Comparison of ENCODE assay signal across 8 cellular contexts in the genomic region with DNA sequence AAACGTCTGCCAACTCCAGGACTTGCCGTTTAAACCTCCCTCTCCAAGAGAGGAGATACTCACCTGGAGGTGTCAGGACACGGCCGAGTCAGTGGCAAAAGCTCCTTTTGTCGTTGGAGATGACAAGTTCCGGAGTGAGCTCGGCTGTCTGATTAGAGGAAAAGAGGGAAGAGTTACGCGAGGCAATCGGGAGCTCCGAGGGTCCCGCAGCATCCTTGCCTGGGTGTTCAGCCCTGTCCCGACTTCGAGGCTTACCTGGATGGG. TPM values are rescaled to one million over a fixed set of nuclear protein-coding genes. Genes with fewer than 3 reads are reported as not detected.
DNase-seq lines count a peak whose midpoint lies in the region; ATAC-seq and TF ChIP-seq lines count a peak whose summit lies in the region.

No MANE protein-coding gene starts in this region.

- H3K36me3 ChIP-seq in heart left ventricle (peaks cover 0 to 25% (median 14%) of the 10 kb centered on the region in 9 donors), ascending aorta (peaks cover 17 to 25% of the 10 kb centered on the region in 2 donors), lower lobe of right lung (peaks cover 10% of the 10 kb centered on the region), upper lobe of right lung (peaks cover 10% of the 10 kb centered on the region)

- H3K4me1 ChIP-seq in heart left ventricle (peaks cover 4 to 88% (median 60%) of the 10 kb centered on the region in 12 donors), ascending aorta (peaks cover 23 to 33% of the 10 kb centered on the region in 2 donors), lower lobe of right lung (peaks cover 73% of the 10 kb centered on the region), upper lobe of right lung (peaks cover 66% of the 10 kb centered on the region)

- H3K27ac ChIP-seq in heart left ventricle (peak overlapping the region; percentile 83 to 97 (median 94)), ascending aorta (peak overlapping the region; percentile 92), lower lobe of right lung (peak overlapping the region; percentile 96), upper lobe of right lung (peak overlapping the region; percentile 94)

- H3K9me3 ChIP-seq in heart left ventricle = no peaks in the 10 kb centered on the region
- no peaks in the 10 kb centered on the region for H3K9me3 ChIP-seq in ascending aorta
- H3K9me3 ChIP-seq in lower lobe of right lung = no peaks in the 10 kb centered on the region
- H3K9me3 ChIP-seq in upper lobe of right lung = no peaks in the 10 kb centered on the region

- no peak for TF ChIP-seq POLR2A in heart left ventricle (IDR thresholded peaks at IDR 0.05)

- H3K4me3 ChIP-seq in heart left ventricle (peak overlapping the region; percentile 60 to 92 (median 79)), ascending aorta (peak overlapping the region; percentile 89 to 95), lower lobe of right lung (peak overlapping the region; percentile 92), upper lobe of right lung (peak overlapping the region; percentile 76)

- TF ChIP-seq CTCF in heart left ventricle (IDR thresholded peaks at IDR 0.05) (no peak), ascending aorta (IDR thresholded peaks at IDR 0.05) (no peak), lower lobe of right lung (IDR thresholded peaks at IDR 0.05) (no peak), upper lobe of right lung (IDR thresholded peaks at IDR 0.05) (no peak)

- intact Hi-C loops in heart left ventricle (cut with DNase I) = loop anchor here in 2 of 10 donors (5.0 to 10.0 kb wide), 2 partner anchors 78 to 196 kb away; no protein-coding TSS in a partner anchor
- intact Hi-C loops in Right ventricle myocardium superior (cut with DNase I) = no loop called here
- intact Hi-C loops in ascending aorta (cut with DNase I) = loop anchor here (1.0 kb wide), 1 partner anchor 18 kb away; no protein-coding TSS in a partner anchor
- intact Hi-C loops in lower lobe of right lung (cut with DNase I) = no loop called here
- intact Hi-C loops in upper lobe of right lung (cut with DNase I) = loop anchor here (5.0 kb wide), 1 partner anchor 73 kb away; no protein-coding TSS in a partner anchor

- H3K27me3 ChIP-seq in heart left ventricle (peaks cover 0 to 2% (median 0%) of the 10 kb centered on the region in 9 donors), ascending aorta (no peaks in the 10 kb centered on the region), lower lobe of right lung (ENCODE audit: low read depth) (no peaks in the 10 kb centered on the region), upper lobe of right lung (no peaks in the 10 kb centered on the region)

- no peak for ATAC-seq in heart left ventricle
- no peak for ATAC-seq in Right ventricle myocardium superior (ENCODE audit: poor library complexity)
- ATAC-seq in lower lobe of right lung = no peak
- ATAC-seq in upper lobe of right lung = no peak

- DNase-seq in heart left ventricle (no peak), Right ventricle myocardium superior (no peak), ascending aorta (ENCODE audit: low spot score in 2 of 2) (no peak), lower lobe of right lung (no peak), upper lobe of right lung (no peak), kidney tubule cell (ENCODE audit: low spot score) (no peak), hepatic stellate cell (ENCODE audit: low spot score) (no peak), A172 (ENCODE audit: low spot score) (no peak)

- WGBS in heart left ventricle, 4 donors = 1% methylated on average over 13 to 14 of the region's 14 CpGs

RNA-seq across cellular contexts. Expression of a gene that starts 0.5 kb away (rescaled TPM):
- total RNA-seq in heart left ventricle (100 to 1,000 TPM in 3 of 9 donors, 10 to 100 TPM in 6; 57.5 to 185 (median 91.0) TPM), Right ventricle myocardium superior (73.0 TPM), ascending aorta (1,094 TPM), lower lobe of right lung (137 TPM), upper lobe of right lung (242 TPM)
- 100 to 1,000 TPM in 1 of 2 donors, 10 to 100 TPM in 1; 55.3 to 153 TPM for polyA plus RNA-seq in heart left ventricle
- total RNA-seq in A172 (2014; rRNA removed; shearing (Covaris generic)) = 83.7 and 244 TPM in 2 replicates

RNA-seq across cellular contexts. Expression of a gene that starts 27.8 kb away (rescaled TPM):
- 1 to 10 TPM in 1 of 9 donors, under 1 TPM in 7, not detected in 1; 0.07 to 2.7 (median 0.21) TPM for total RNA-seq in heart left ventricle
- polyA plus RNA-seq in heart left ventricle = under 1 TPM; 0.04 to 0.12 TPM
- 0.35 TPM for total RNA-seq in Right ventricle myocardium superior
- not detected for total RNA-seq in ascending aorta
- 1.1 TPM for total RNA-seq in lower lobe of right lung
- 0.32 TPM for total RNA-seq in upper lobe of right lung
- 3.8 and 4.0 TPM in 2 replicates for total RNA-seq in A172 (2014; rRNA removed; shearing (Covaris generic))

Comparison
In these comparisons a context has a peak if more than half of its experiments do, and no peak if none do; other contexts are left out.
1. intact Hi-C loops: an anchor here in ascending aorta (1.0 kb wide) and upper lobe of right lung (5.0 kb wide); none called in Right ventricle myocardium superior and lower lobe of right lung.